In genomic region chr18:28043631-28044030, GRCh38 we compare ENCODE assay signal across 22 cellular contexts.
DNase-seq lines count a peak whose midpoint lies in the region; ATAC-seq, FAIRE-seq and TF ChIP-seq lines count a peak whose summit lies in the region.
"Had no signal": no experiment of that assay in that cellular context is flagged by ENCODE, and none has a peak within 500 bp of the region (broad histone marks: within the 10 kb centered on the region; RNA-seq: fewer than 3 reads in every experiment).

No MANE protein-coding gene starts in this region.

- no peaks in the 10 kb centered on the region for H3K36me3 Mint-ChIP-seq in progenitor cell of endocrine pancreas (ENCODE audit: insufficient read depth)

- no peaks in the 10 kb centered on the region for H3K27me3 Mint-ChIP-seq in progenitor cell of endocrine pancreas
- H3K27me3 Mint-ChIP-seq: CD4-positive, alpha-beta T cell had no signal

- peak; percentile 52 for DNase-seq in Caki2 (ENCODE audit: low read depth)
- DNase-seq in RCC 7860 (ENCODE audit: low spot score): peak; percentile 55
- DNase-seq in kidney tubule cell (ENCODE audit: low spot score): peak; percentile 83
- no peak for DNase-seq in progenitor cell of endocrine pancreas (ENCODE audit: low spot score, unreplicated experiment)
- DNase-seq in amniotic stem cell (lab: John Stamatoyannopoulos, UW): no peak
- no peak for DNase-seq in G401 (ENCODE audit: low spot score)
- DNase-seq: 8988T; CD4-positive, alpha-beta T cell; GF-D8; KBM-7; MG63; NCI-H1105 treated with DMSO at 0.1 percent for 48 hours; NCI-H146; NCI-H1930; NCI-H2107; NCI-H226; NCI-H510A had no signal

- ATAC-seq in HG03342 (IDR thresholded peaks at IDR 0.05; ENCODE audit: unreplicated experiment) (no peak), HG02852 (IDR thresholded peaks at IDR 0.05; ENCODE audit: unreplicated experiment) (no peak)
- ATAC-seq: HCT116, Panc1 had no signal

- in situ Hi-C loops in Caki2 (cut with HindIII; ENCODE audit: low pct_unique_long_range_greater_than_20kb, low sequenced_read_pairs) (no loop called here), G401 (cut with HindIII; ENCODE audit: low sequenced_read_pairs) (no loop called here)

- H3K4me1 Mint-ChIP-seq in progenitor cell of endocrine pancreas (ENCODE audit: low read depth): peaks cover 29% of the 10 kb centered on the region

- H3K9me3 Mint-ChIP-seq in progenitor cell of endocrine pancreas (ENCODE audit: low read depth): no peaks in the 10 kb centered on the region

- TF ChIP-seq CTCF in progenitor cell of endocrine pancreas (IDR thresholded peaks at IDR 0.05; ENCODE audit: unreplicated experiment): no peak

- FAIRE-seq in RCC 7860 (lab: Jason Lieb, UNC): peak; percentile 81
- FAIRE-seq: GM12891 had no signal

- no peak overlapping the region for H3K4me3 Mint-ChIP-seq in progenitor cell of endocrine pancreas (ENCODE audit: low read depth)
- H3K4me3 Mint-ChIP-seq: CD4-positive, alpha-beta T cell had no signal

- H3K27ac Mint-ChIP-seq in progenitor cell of endocrine pancreas: peak overlapping the region; percentile 13
- H3K27ac Mint-ChIP-seq: CD4-positive, alpha-beta T cell had no signal

Comparison
In these comparisons a context has a peak if more than half of its experiments do, and no peak if none do; other contexts are left out.
1. DNase-seq: peak in Caki2 (single experiment), RCC 7860 (single experiment) and kidney tubule cell (single experiment); none in progenitor cell of endocrine pancreas (single experiment), amniotic stem cell (single experiment) and G401 (single experiment).